Comparison of ENCODE assay signal across 8 cellular contexts in genomic region chr6:24403501-24403824, GRCh38. TPM values are rescaled to one million over a fixed set of nuclear protein-coding genes. Genes with fewer than 3 reads are reported as not detected.
A peak's percentile ranks its signal among the peaks of the same experiment; 100 is the strongest.
DNase-seq lines count a peak whose midpoint lies in the region; ATAC-seq, FAIRE-seq and TF ChIP-seq lines count a peak whose summit lies in the region.

No MANE protein-coding gene starts in this region.

- H3K79me2 ChIP-seq in DND-41 (ENCODE audit: insufficient read depth, low read length): peaks cover 28% of the 10 kb centered on the region

- peak overlapping the region; percentile 96 for H2AFZ ChIP-seq in DND-41 (ENCODE audit: low read depth, low read length)

- 1 to 3% methylated on average over 12 of the region's 12 CpGs for WGBS in pancreas, 2 donors

- H3K27ac ChIP-seq in DND-41 (ENCODE audit: low read length): peak overlapping the region; percentile 54
- peak overlapping the region in 3 of 4 donors; percentile 41 to 71 (median 66) for H3K27ac ChIP-seq in pancreas

- DNase-seq in DND-41 (no peak), NT2/D1 (ENCODE audit: low read depth, low spot score) (no peak), endothelial cell (ENCODE audit: low spot score) (no peak), pancreas (no peak), hypothalamus (lab: John Stamatoyannopoulos, UW) (no peak), ACHN (no peak), NCI-H345 (lab: John Stamatoyannopoulos, UW) (no peak)

- TF ChIP-seq CTCF in DND-41 (IDR thresholded peaks at IDR 0.05; ENCODE audit: borderline replicate concordance, extremely low read depth, low read length, poor library complexity, severe bottlenecking): no peak
- no peak for TF ChIP-seq CTCF in endothelial cell (IDR thresholded peaks at IDR 0.05; ENCODE audit: unreplicated experiment)
- no peak for TF ChIP-seq CTCF in pancreas (IDR thresholded peaks at IDR 0.05)

- peaks cover 28% of the 10 kb centered on the region for H3K36me3 ChIP-seq in DND-41 (ENCODE audit: insufficient read depth, low read length)
- H3K36me3 ChIP-seq in NT2/D1 (ENCODE audit: insufficient read depth, insufficient read length, low read length): peaks cover 37% of the 10 kb centered on the region
- peaks cover 0 to 3% (median 1%) of the 10 kb centered on the region in 3 donors for H3K36me3 ChIP-seq in pancreas

- FAIRE-seq in pancreas (lab: Jason Lieb, UNC): no peak

- no peaks in the 10 kb centered on the region for H3K27me3 Mint-ChIP-seq in endothelial cell (ENCODE audit: unreplicated experiment)

- peak overlapping the region; percentile 74 for H3K27ac Mint-ChIP-seq in endothelial cell (ENCODE audit: unreplicated experiment)

- intact Hi-C loops in pancreas (cut with DNase I): no loop called here

- H3K9ac ChIP-seq in DND-41 (ENCODE audit: low read depth, low read length): peak overlapping the region; percentile 67
- H3K9ac ChIP-seq in NT2/D1 (ENCODE audit: insufficient read length, low read depth): peak overlapping the region; percentile 100

- H3K4me3 ChIP-seq in DND-41 (ENCODE audit: low read depth in 1 of 2, low read length in 2 of 2): peak overlapping the region; percentile 58 to 92; a peak in 3 of 4 replicates
- peak overlapping the region; percentile 97 for H3K4me3 ChIP-seq in NT2/D1 (ENCODE audit: insufficient read length, low read depth)
- H3K4me3 ChIP-seq in pancreas: peak overlapping the region; percentile 57 to 100 (median 79)

- H3K9me3 ChIP-seq in DND-41 (ENCODE audit: insufficient read depth, low read length, severe bottlenecking): no peaks in the 10 kb centered on the region
- no peaks in the 10 kb centered on the region for H3K9me3 ChIP-seq in NT2/D1 (ENCODE audit: insufficient read depth, low read length)
- H3K9me3 ChIP-seq in pancreas: no peaks in the 10 kb centered on the region

- peaks cover 28% of the 10 kb centered on the region for H3K4me1 Mint-ChIP-seq in endothelial cell (ENCODE audit: unreplicated experiment)

- no peaks in the 10 kb centered on the region for H4K20me1 ChIP-seq in DND-41 (ENCODE audit: insufficient read depth, low read length)

- peak overlapping the region; percentile 94 for H3K4me2 ChIP-seq in DND-41 (ENCODE audit: insufficient read depth, low read length)

- H3K4me1 ChIP-seq in DND-41 (ENCODE audit: insufficient read depth, low read length) (peaks cover 33% of the 10 kb centered on the region), NT2/D1 (ENCODE audit: insufficient read depth, insufficient read length) (no peaks in the 10 kb centered on the region), pancreas (peaks cover 0 to 11% (median 10%) of the 10 kb centered on the region in 3 donors)

- H3K9me3 Mint-ChIP-seq in endothelial cell (ENCODE audit: unreplicated experiment): no peaks in the 10 kb centered on the region

- ATAC-seq in DND-41 (ENCODE audit: insufficient read depth, low read depth): no peak
- no peak for ATAC-seq in pancreas
- no peak for ATAC-seq in GM21367 (IDR thresholded peaks at IDR 0.05; ENCODE audit: unreplicated experiment)

- H3K4me3 Mint-ChIP-seq in endothelial cell (ENCODE audit: unreplicated experiment): peak overlapping the region; percentile 98

- in situ Hi-C loops in ACHN (cut with HindIII; ENCODE audit: low pct_ligation_motif_present, low pct_unique_long_range_greater_than_20kb, low sequenced_read_pairs): no loop called here

- peaks cover 9% of the 10 kb centered on the region for H3K36me3 Mint-ChIP-seq in endothelial cell (ENCODE audit: low read depth, unreplicated experiment)

- H3K27me3 ChIP-seq in DND-41 (ENCODE audit: insufficient read depth, low read length, poor library complexity): no peaks in the 10 kb centered on the region
- H3K27me3 ChIP-seq in NT2/D1 (ENCODE audit: insufficient read depth, insufficient read length): no peaks in the 10 kb centered on the region
- no peaks in the 10 kb centered on the region for H3K27me3 ChIP-seq in pancreas

RNA-seq across cellular contexts. Expression of gene MRS2, which starts 0.7 kb away (rescaled TPM):
- total RNA-seq in endothelial cell (ENCODE audit: unreplicated experiment) (24.8 TPM), pancreas (10 to 100 TPM in 5 of 6 donors, 1 to 10 TPM in 1; 9.4 to 17.4 (median 13.0) TPM)
- 10 to 100 TPM in 1 of 2 donors, 1 to 10 TPM in 1; 7.4 to 11.2 TPM for polyA plus RNA-seq in pancreas

RNA-seq across cellular contexts. Expression of gene DCDC2, which starts 45.6 kb away (rescaled TPM):
- 0.13 TPM for total RNA-seq in endothelial cell (ENCODE audit: unreplicated experiment)
- total RNA-seq in pancreas: 10 to 100 TPM; 20.6 to 40.4 (median 23.9) TPM
- polyA plus RNA-seq in pancreas: 10 to 100 TPM; 13.1 to 13.2 TPM

Comparison
In these comparisons a context has a peak if more than half of its experiments do, and no peak if none do; other contexts are left out.
1. RNA of gene DCDC2, which starts 45.6 kb away (total RNA-seq): 20.6 to 40.4 TPM in pancreas; 0.13 TPM in endothelial cell (single experiment); every median in the first group is over 10 times any median in the second.
2. Peak in every context shown above with its lines, with median percentiles within 50 percentile points of each other: H3K4me3 ChIP-seq.